22 cellular contexts compared by ENCODE assay signal in genomic region chr12:70408004-70408790, GRCh38. TPM values are rescaled to one million over a fixed set of nuclear protein-coding genes. Genes with fewer than 3 reads are reported as not detected.
DNase-seq lines count a peak whose midpoint lies in the region; ATAC-seq, FAIRE-seq and TF ChIP-seq lines count a peak whose summit lies in the region.
"Had no signal": no experiment of that assay in that cellular context is flagged by ENCODE, and none has a peak within 500 bp of the region (broad histone marks: within the 10 kb centered on the region; RNA-seq: fewer than 3 reads in every experiment).

No MANE protein-coding gene starts in this region.

- H3K27ac ChIP-seq in testis: no peak overlapping the region
- H3K27ac ChIP-seq: 22Rv1 had no signal

- H3K4me3 ChIP-seq in testis: no peak overlapping the region
- H3K4me3 ChIP-seq: GM12878, HAP-1 had no signal

- no peaks in the 10 kb centered on the region for H3K4me1 ChIP-seq in testis

- no peak for ATAC-seq in GM19351 (IDR thresholded peaks at IDR 0.05; ENCODE audit: unreplicated experiment)
- ATAC-seq: GM12878 had no signal

- no peak for TF ChIP-seq POLR2A in testis (IDR thresholded peaks at IDR 0.05)
- TF ChIP-seq POLR2A in GM12891 (IDR thresholded peaks at IDR 0.05; ENCODE audit: low read depth, low read length): no peak

- H3K27me3 ChIP-seq in testis: no peaks in the 10 kb centered on the region

- H3K36me3 ChIP-seq in testis (ENCODE audit: low read depth, missing control alignments): no peaks in the 10 kb centered on the region
- H3K36me3 ChIP-seq: HAP-1 had no signal

- DNase-seq in Ammon's horn (ENCODE audit: low spot score): peak; percentile 39
- DNase-seq in cerebellar cortex (ENCODE audit: low spot score): peak; percentile 40
- peak; percentile 60 for DNase-seq in inferior parietal cortex (ENCODE audit: extremely low spot score)
- peak in 7 of 10 donors; percentile 27 to 86 (median 37) for DNase-seq in posterior cingulate gyrus
- no peak for DNase-seq in testis
- DNase-seq in GM12891 (ENCODE audit: insufficient read length, low spot score): no peak
- no peak for DNase-seq in D721Med (ENCODE audit: insufficient read length, low spot score)
- DNase-seq: Calu3; CD4-positive, alpha-beta memory T cell; COR-L47; DMS153; DND-41; GDM1; GOT3; HFFc6 had no signal

- no peaks in the 10 kb centered on the region for H3K9me3 ChIP-seq in testis
- H3K9me3 ChIP-seq: HAP-1 had no signal

- FAIRE-seq in GM12891 (lab: Jason Lieb, UNC): no peak
- FAIRE-seq in D721Med (lab: Jason Lieb, UNC): no peak
- FAIRE-seq: A204.1, GM12878, GM18507, H54 had no signal

- WGBS in testis, 2 donors: 88 to 95% methylated on average over 16 of the region's 16 CpGs

- intact Hi-C loops in posterior cingulate gyrus (cut with DNase I): loop anchor here (10.0 kb wide), 1 partner anchor 167 kb away; no protein-coding TSS in a partner anchor
- intact Hi-C loops in testis (cut with DNase I; ENCODE audit: low total_unique reads): no loop called here

- no peak for TF ChIP-seq CTCF in testis (IDR thresholded peaks at IDR 0.05)
- TF ChIP-seq CTCF in D721Med (IDR thresholded peaks at IDR 0.05; ENCODE audit: insufficient read depth, missing control alignments): no peak

TF ChIP-seq in GM12891, 5 proteins besides CTCF, POLR2A, EP300 and RAD21:
- no peak for TF ChIP-seq POU2F2 (IDR thresholded peaks at IDR 0.05; ENCODE audit: low read depth, low read length)
- no peak for TF ChIP-seq POLR2AphosphoS5 (IDR thresholded peaks at IDR 0.05; ENCODE audit: low read depth, low read length)
- no peak for TF ChIP-seq PAX5 (IDR thresholded peaks at IDR 0.05; ENCODE audit: insufficient read depth, low read length, severe bottlenecking)
- TF ChIP-seq TAF1 (IDR thresholded peaks at IDR 0.05; ENCODE audit: low read depth, low read length): no peak
- TF ChIP-seq SPI1 (IDR thresholded peaks at IDR 0.05; ENCODE audit: low read depth, low read length): no peak

RNA-seq across cellular contexts. Expression of gene KCNMB4, which starts 42.1 kb away (rescaled TPM):
- total RNA-seq in testis: 1 to 10 TPM; 7.1 to 8.8 TPM
- 3.5 TPM for polyA plus RNA-seq in testis (ENCODE audit: insufficient read depth, low read depth, low replicate concordance)
- polyA plus RNA-seq in GM12891 (2012; ENCODE audit: low read depth, missing spikeins): 0.31 TPM

Comparison
In these comparisons a context has a peak if more than half of its experiments do, and no peak if none do; other contexts are left out.
1. DNase-seq: peak in Ammon's horn (single experiment), cerebellar cortex (single experiment), inferior parietal cortex (single experiment) and posterior cingulate gyrus (7 of 10); none in testis (single experiment), GM12891 (single experiment) and D721Med (single experiment).